8 cellular contexts compared by ENCODE assay signal in genomic region chr1:50735443-50735842, GRCh38.
A peak's percentile ranks its signal among the peaks of the same experiment; 100 is the strongest.
DNase-seq lines count a peak whose midpoint lies in the region; ATAC-seq and TF ChIP-seq lines count a peak whose summit lies in the region.

No MANE protein-coding gene starts in this region.

- no peak overlapping the region for H3K27ac ChIP-seq in dorsolateral prefrontal cortex

- ATAC-seq in esophagus mucosa (no peak), HG03095 (IDR thresholded peaks at IDR 0.05; ENCODE audit: unreplicated experiment) (no peak), sciatic nerve (no peak)

- no peak overlapping the region for H3K4me3 ChIP-seq in dorsolateral prefrontal cortex

- intact Hi-C loops in dorsolateral prefrontal cortex (cut with DNase I): loop anchor here (5.0 to 10.0 kb wide), 2 partner anchors 368 to 371 kb away; no protein-coding TSS in a partner anchor
- intact Hi-C loops in sciatic nerve (cut with DNase I): no loop called here

- peak; percentile 47 to 83 (median 68) for TF ChIP-seq CTCF in dorsolateral prefrontal cortex (IDR thresholded peaks at IDR 0.05 in 54 of 56, conservative IDR thresholded peaks at IDR 0.05 in 2 of 56; ENCODE audit: low read depth in 1 of 56, partially characterized antibody in 56 of 56)

- DNase-seq in DMS 273 (lab: John Stamatoyannopoulos, UW; ENCODE audit: unreplicated experiment) (peak; percentile 50), DMS 273 treated with DMSO at 0.1 percent for 48 hours (lab: John Stamatoyannopoulos, UW) (no peak), NCI-H146 treated with DMSO at 0.1 percent for 48 hours (lab: John Stamatoyannopoulos, UW; ENCODE audit: unreplicated experiment) (peak; percentile 4), dorsolateral prefrontal cortex (no peak), pons (ENCODE audit: low spot score) (peak; percentile 66), sciatic nerve (ENCODE audit: low spot score) (no peak)

- no peaks in the 10 kb centered on the region for H3K27me3 ChIP-seq in dorsolateral prefrontal cortex

Comparison
In these comparisons a context has a peak if more than half of its experiments do, and no peak if none do; other contexts are left out.
1. DNase-seq: peak in DMS 273 (single experiment), NCI-H146 treated with DMSO at 0.1 percent for 48 hours (single experiment) and pons (single experiment); none in DMS 273 treated with DMSO at 0.1 percent for 48 hours (single experiment), dorsolateral prefrontal cortex (0 of 10) and sciatic nerve (single experiment).